In the genomic region with DNA sequence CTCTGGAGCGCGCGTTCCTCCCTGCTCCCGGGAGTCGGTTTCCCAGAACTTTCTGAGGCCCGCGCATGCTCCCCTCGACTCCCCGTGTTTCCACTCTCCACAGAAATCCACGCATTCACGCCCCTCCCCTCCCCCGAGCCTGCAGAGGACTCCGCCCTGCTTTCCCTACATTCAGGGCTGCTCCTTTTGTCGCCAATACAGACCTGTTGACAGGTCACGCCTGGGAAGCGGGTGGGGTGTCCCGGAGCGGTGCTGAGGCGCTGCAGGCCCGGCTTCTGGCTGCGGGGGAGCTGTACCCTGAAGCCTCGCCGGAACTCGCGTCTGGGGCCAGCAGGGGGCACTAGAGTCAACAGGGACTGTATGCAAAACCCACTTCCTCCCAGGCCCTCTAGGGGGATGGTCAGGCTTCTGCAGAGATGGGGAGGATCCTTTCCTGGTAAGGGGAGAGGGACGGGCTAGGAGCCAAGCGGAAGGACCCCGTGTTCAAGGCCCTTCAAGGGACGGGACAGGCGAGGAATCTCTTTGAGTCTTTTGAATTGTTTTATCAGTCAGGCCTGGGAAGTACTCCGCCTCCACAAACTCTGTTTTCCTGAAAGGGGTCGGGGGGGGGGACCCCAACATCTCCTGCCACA, we compare ENCODE assay signal across 8 cellular contexts. TPM values are rescaled to one million over a fixed set of nuclear protein-coding genes. Genes with fewer than 3 reads are reported as not detected.
DNase-seq lines count a peak whose midpoint lies in the region; ATAC-seq and TF ChIP-seq lines count a peak whose summit lies in the region.

A gene with protein sequence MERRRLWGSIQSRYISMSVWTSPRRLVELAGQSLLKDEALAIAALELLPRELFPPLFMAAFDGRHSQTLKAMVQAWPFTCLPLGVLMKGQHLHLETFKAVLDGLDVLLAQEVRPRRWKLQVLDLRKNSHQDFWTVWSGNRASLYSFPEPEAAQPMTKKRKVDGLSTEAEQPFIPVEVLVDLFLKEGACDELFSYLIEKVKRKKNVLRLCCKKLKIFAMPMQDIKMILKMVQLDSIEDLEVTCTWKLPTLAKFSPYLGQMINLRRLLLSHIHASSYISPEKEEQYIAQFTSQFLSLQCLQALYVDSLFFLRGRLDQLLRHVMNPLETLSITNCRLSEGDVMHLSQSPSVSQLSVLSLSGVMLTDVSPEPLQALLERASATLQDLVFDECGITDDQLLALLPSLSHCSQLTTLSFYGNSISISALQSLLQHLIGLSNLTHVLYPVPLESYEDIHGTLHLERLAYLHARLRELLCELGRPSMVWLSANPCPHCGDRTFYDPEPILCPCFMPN (minus strand): TSS at position 294 of the 632 bp plus-strand sequence. CDS start 2,433 bp downstream, outside the sequence.

- ATAC-seq in left lung (peak; percentile 53), GM19023 (IDR thresholded peaks at IDR 0.05; ENCODE audit: unreplicated experiment) (no peak)

- H3K27me3 ChIP-seq in adipocyte (replicated peaks; ENCODE audit: control insufficient read depth, insufficient read depth, low read length) (peaks cover 7% of the 10 kb centered on the region), left lung (peaks cover 0 to 9% of the 10 kb centered on the region in 2 donors)

- H3K4me1 ChIP-seq in adipocyte (ENCODE audit: control insufficient read depth, insufficient read depth, low read length) (no peaks in the 10 kb centered on the region), left lung (no peaks in the 10 kb centered on the region)

- peak; percentile 20 to 67 for TF ChIP-seq CTCF in left lung (IDR thresholded peaks at IDR 0.05)

- no peak within 1 kb of the TSS for H3K27ac ChIP-seq in left lung

- no peak within 1 kb of the TSS for H3K4me3 ChIP-seq in adipocyte (ENCODE audit: low read length)
- H3K4me3 ChIP-seq in left lung, result no peak within 1 kb of the TSS

- intact Hi-C loops in left lung (cut with DNase I), result no loop called here

- H3K36me3 ChIP-seq in adipocyte (ENCODE audit: control insufficient read depth, insufficient read depth, low read length, severe bottlenecking) (no peaks in the 10 kb centered on the region), left lung (no peaks in the 10 kb centered on the region)

- DNase-seq in NCI-H2196 (lab: John Stamatoyannopoulos, UW; ENCODE audit: unreplicated experiment) (peak; percentile 30), NCI-H2196 treated with DMSO at 0.1 percent for 48 hours (lab: John Stamatoyannopoulos, UW; ENCODE audit: unreplicated experiment) (no peak), NCI-H1694 treated with DMSO at 0.1 percent for 48 hours (lab: John Stamatoyannopoulos, UW) (peak; percentile 82), T-helper 2 cell (peak in 4 of 5 experiments; percentile 30 to 79 (median 55)), adipocyte (ENCODE audit: low read depth) (peak; percentile 12), left lung (peak in 1 of 2 donors; percentile 41)
- peak; percentile 79 to 87 for DNase-seq in stimulated activated CD8-positive, alpha-beta memory T cell treated with anti-CD3 and anti-CD28 coated beads, Interleukin-2, amount 100 ng/mL, for 48 hours (ENCODE audit: low read depth in 2 of 2)

- H3K9ac ChIP-seq in adipocyte (ENCODE audit: low read length), result no peak within 1 kb of the TSS

- H3K9me3 ChIP-seq in adipocyte (ENCODE audit: control insufficient read depth, low read length), result no peaks in the 10 kb centered on the region
- H3K9me3 ChIP-seq in left lung, result no peaks in the 10 kb centered on the region

RNA-seq across cellular contexts. Expression of the gene that starts here (rescaled TPM):
- not detected for total RNA-seq in left lung

Comparison
In these comparisons a context has a peak if more than half of its experiments do, and no peak if none do; other contexts are left out.
1. Peak in ATAC-seq in left lung; RNA of the gene not detected or under 1 TPM.